18 cellular contexts compared by ENCODE assay signal in genomic region chr3:123070471-123070870, GRCh38. TPM values are rescaled to one million over a fixed set of nuclear protein-coding genes. Genes with fewer than 3 reads are reported as not detected.
A peak's percentile ranks its signal among the peaks of the same experiment; 100 is the strongest.
DNase-seq lines count a peak whose midpoint lies in the region; ATAC-seq and TF ChIP-seq lines count a peak whose summit lies in the region.
"Had no signal": no experiment of that assay in that cellular context is flagged by ENCODE, and none has a peak within 500 bp of the region (broad histone marks: within the 10 kb centered on the region; RNA-seq: fewer than 3 reads in every experiment).

No MANE protein-coding gene starts in this region.

- H4K20me1 ChIP-seq in DND-41 (ENCODE audit: insufficient read depth, low read length) (peaks cover 52% of the 10 kb centered on the region), osteoblast (ENCODE audit: insufficient read depth, low read length) (peaks cover 66% of the 10 kb centered on the region)

- ATAC-seq in DND-41 (ENCODE audit: insufficient read depth, low read depth) (no peak), left lobe of liver (peak; percentile 60)
- ATAC-seq in stimulated activated naive CD8-positive, alpha-beta T cell treated with anti-CD3 and anti-CD28 coated beads, Interleukin-15, Interleukin-2, amounts not matched to agents 100 U/mL and 50 U/mL, for 24 hours = no peak

- CTCF ChIA-PET in A673 (lab: Charles Lee) = no interaction called here

- DNase-seq in DND-41 (no peak), SK-N-MC (ENCODE audit: low read depth, low spot score) (no peak), left lobe of liver (ENCODE audit: low spot score) (peak; percentile 93), osteoblast (ENCODE audit: insufficient read length, low spot score, missing footprints) (peak; percentile 41), HuH-7.5 (ENCODE audit: low spot score) (no peak), A673 (ENCODE audit: low spot score) (no peak)
- DNase-seq in stimulated activated naive CD8-positive, alpha-beta T cell treated with anti-CD3 and anti-CD28 coated beads, Interleukin-15, Interleukin-2, amounts not matched to agents 100 U/mL and 50 U/mL, for 24 hours = no peak
- no peak for DNase-seq in activated CD4-positive, alpha-beta T cell treated with anti-CD3 and anti-CD28 coated beads for 48 hours
- DNase-seq: ACHN; CD4-positive, alpha-beta memory T cell; GDM1; MM.1S; NCI-H1105 treated with DMSO at 0.1 percent for 48 hours; NCI-H1930; NCI-H774; SHP77 treated with DMSO at 0.1 percent for 48 hours had no signal

- H3K4me1 ChIP-seq in DND-41 (ENCODE audit: insufficient read depth, low read length) = peaks cover 37% of the 10 kb centered on the region
- peaks cover 22% of the 10 kb centered on the region for H3K4me1 ChIP-seq in osteoblast (ENCODE audit: insufficient read depth, low read length)
- peaks cover 15% of the 10 kb centered on the region for H3K4me1 ChIP-seq in A673 (ENCODE audit: insufficient read depth, low read length, poor library complexity, severe bottlenecking)

- H3K4me2 ChIP-seq in DND-41 (ENCODE audit: insufficient read depth, low read length) (peak overlapping the region; percentile 7; the same call in 1 of the 2 replicates), osteoblast (ENCODE audit: insufficient read depth, low read length) (no peak overlapping the region)
- H3K4me2 ChIP-seq: KMS-11 had no signal

- no TSS peak for BruUV-seq in A673 (replicated peaks; lab: Mats Ljungman, UMichigan)

- no peak overlapping the region for H2AFZ ChIP-seq in DND-41 (ENCODE audit: low read depth, low read length)
- H2AFZ ChIP-seq in osteoblast (ENCODE audit: low read length) = no peak overlapping the region

- no peak overlapping the region for H3K27ac ChIP-seq in DND-41 (ENCODE audit: low read length)
- no peak overlapping the region for H3K27ac ChIP-seq in SK-N-MC
- H3K27ac ChIP-seq in osteoblast (ENCODE audit: low read depth, low read length) = no peak overlapping the region
- no peak overlapping the region for H3K27ac ChIP-seq in A673 (ENCODE audit: low read depth, low read length, poor library complexity, severe bottlenecking)
- H3K27ac ChIP-seq: KMS-11 had no signal

- H3K4me3 ChIP-seq in DND-41 (ENCODE audit: low read depth in 1 of 2, low read length in 2 of 2) (no peak overlapping the region), SK-N-MC (0 out of 2 replicates have a peak overlapping the region, but pooled peaks have one; percentile 24), osteoblast (ENCODE audit: insufficient read depth, low read length) (no peak overlapping the region), A673 (ENCODE audit: low read depth, low read length, poor library complexity, severe bottlenecking) (no peak overlapping the region)

- POLR2A ChIA-PET in A673 (lab: Charles Lee; ENCODE audit: low non-redundant PET) = no interaction called here

- H3K27me3 ChIP-seq in DND-41 (ENCODE audit: insufficient read depth, low read length, poor library complexity) (no peaks in the 10 kb centered on the region), osteoblast (ENCODE audit: insufficient read depth, low read length) (no peaks in the 10 kb centered on the region), A673 (replicated peaks; ENCODE audit: insufficient read depth, low read depth, low read length, poor library complexity) (no peaks in the 10 kb centered on the region)

- H3K9me3 ChIP-seq in DND-41 (ENCODE audit: insufficient read depth, low read length, severe bottlenecking) (no peaks in the 10 kb centered on the region), SK-N-MC (ENCODE audit: low read depth, low read length) (no peaks in the 10 kb centered on the region), osteoblast (ENCODE audit: low read depth, low read length) (no peaks in the 10 kb centered on the region), A673 (ENCODE audit: low read depth, low read length, poor library complexity, severe bottlenecking) (no peaks in the 10 kb centered on the region)

- H3K79me2 ChIP-seq in DND-41 (ENCODE audit: insufficient read depth, low read length) (peaks cover 61% of the 10 kb centered on the region), osteoblast (ENCODE audit: insufficient read depth, low read length) (peaks cover 83% of the 10 kb centered on the region)

- TF ChIP-seq CTCF in DND-41 (IDR thresholded peaks at IDR 0.05; ENCODE audit: borderline replicate concordance, extremely low read depth, low read length, poor library complexity, severe bottlenecking) (no peak), osteoblast (IDR thresholded peaks at IDR 0.05; ENCODE audit: extremely low read depth, low read depth, low read length) (no peak), A673 (conservative IDR thresholded peaks at IDR 0.05; ENCODE audit: low read depth, low read length) (no peak)

- H3K9ac ChIP-seq in DND-41 (ENCODE audit: low read depth, low read length) (no peak overlapping the region), SK-N-MC (ENCODE audit: insufficient read length) (no peak overlapping the region)
- H3K9ac ChIP-seq: KMS-11 had no signal

- H3K36me3 ChIP-seq in DND-41 (ENCODE audit: insufficient read depth, low read length) (no peaks in the 10 kb centered on the region), SK-N-MC (ENCODE audit: insufficient read depth, low read length) (no peaks in the 10 kb centered on the region), osteoblast (ENCODE audit: insufficient read depth, low read length) (no peaks in the 10 kb centered on the region), A673 (ENCODE audit: insufficient read depth, low read length, poor library complexity, severe bottlenecking) (no peaks in the 10 kb centered on the region)

- intact Hi-C loops in A673 (cut with micrococcal nuclease; ENCODE audit: unreplicated experiment) = no loop called here

RNA-seq across cellular contexts. Expression of gene PDIA5, which starts 3.6 kb away (rescaled TPM):
- total RNA-seq in left lobe of liver (55.0 TPM), osteoblast (54.3 and 54.5 TPM in 2 replicates), A673 (2021) (28.6 and 33.4 TPM in 2 replicates)

RNA-seq across cellular contexts. Expression of gene SEMA5B, which starts 42.9 kb away (rescaled TPM):
- total RNA-seq in left lobe of liver = 1.0 TPM
- not detected in 2 replicates for total RNA-seq in osteoblast
- total RNA-seq in A673 (2021) = 7.6 and 9.2 TPM in 2 replicates
- total RNA-seq: CD4-positive, alpha-beta memory T cell; H4 had no signal

Comparison
In these comparisons a context has a peak if more than half of its experiments do, and no peak if none do; other contexts are left out.
1. DNase-seq: peak in left lobe of liver (single experiment) and osteoblast (single experiment); none in DND-41 (single experiment), SK-N-MC (single experiment), stimulated activated naive CD8-positive, alpha-beta T cell treated with anti-CD3 and anti-CD28 coated beads, Interleukin-15, Interleukin-2, amounts not matched to agents 100 U/mL and 50 U/mL, for 24 hours (single experiment), activated CD4-positive, alpha-beta T cell treated with anti-CD3 and anti-CD28 coated beads for 48 hours (single experiment), HuH-7.5 (single experiment) and A673 (single experiment).